15 cellular contexts compared by ENCODE assay signal in the genomic region with DNA sequence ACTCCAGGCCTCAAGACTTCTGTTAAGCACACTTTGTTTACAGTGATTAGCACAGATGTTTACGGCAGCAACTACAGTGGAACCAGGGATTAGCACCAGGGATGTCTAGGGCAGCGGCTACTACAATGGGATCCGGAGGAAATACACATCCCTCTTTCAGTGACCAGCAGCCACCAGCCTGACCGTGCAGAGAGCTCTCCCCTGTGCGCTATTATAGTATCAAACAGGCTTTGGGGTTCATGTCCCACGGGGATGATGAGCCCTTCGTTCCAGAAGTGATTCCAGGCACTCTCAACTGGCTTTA. TPM values are rescaled to one million over a fixed set of nuclear protein-coding genes. Genes with fewer than 3 reads are reported as not detected.
DNase-seq lines count a peak whose midpoint lies in the region; ATAC-seq and TF ChIP-seq lines count a peak whose summit lies in the region.
"Had no signal": no experiment of that assay in that cellular context is flagged by ENCODE, and none has a peak within 500 bp of the region (broad histone marks: within the 10 kb centered on the region; RNA-seq: fewer than 3 reads in every experiment).

No MANE protein-coding gene starts in this region.

- no peaks in the 10 kb centered on the region for H3K79me2 ChIP-seq in fibroblast of lung (ENCODE audit: control insufficient read depth, insufficient read depth, low read length)

- peaks cover 10% of the 10 kb centered on the region for H3K36me3 Mint-ChIP-seq in MCF 10A (ENCODE audit: insufficient read depth, unreplicated experiment)

- 43 to 46% (median 45%) methylated on average over 7 of the region's 7 CpGs for WGBS in psoas muscle, 3 donors

- no peak for TF ChIP-seq CTCF in MCF 10A (IDR thresholded peaks at IDR 0.05; ENCODE audit: unreplicated experiment)
- TF ChIP-seq CTCF in breast epithelium (IDR thresholded peaks at IDR 0.05) = no peak
- TF ChIP-seq CTCF in fibroblast of lung (conservative IDR thresholded peaks at IDR 0.05 in 1 of 2, IDR thresholded peaks at IDR 0.05 in 1 of 2; ENCODE audit: low read depth in 1 of 2, low read length in 2 of 2) = no peak
- no peak for TF ChIP-seq CTCF in uterus (IDR thresholded peaks at IDR 0.05)
- no peak for TF ChIP-seq CTCF in psoas muscle (IDR thresholded peaks at IDR 0.05)

- TF ChIP-seq POLR2A in breast epithelium (IDR thresholded peaks at IDR 0.05) = no peak
- no peak for TF ChIP-seq POLR2A in uterus (IDR thresholded peaks at IDR 0.05)

- peaks cover 34% of the 10 kb centered on the region for H3K4me1 Mint-ChIP-seq in MCF 10A (ENCODE audit: insufficient read depth, unreplicated experiment)

- no peak overlapping the region for H2AFZ ChIP-seq in fibroblast of lung (ENCODE audit: low read length)

- peak overlapping the region; percentile 2 for H3K4me2 ChIP-seq in fibroblast of lung (ENCODE audit: extremely low read depth, insufficient read depth, low read length)

- no peaks in the 10 kb centered on the region for H3K27me3 Mint-ChIP-seq in MCF 10A (ENCODE audit: insufficient read depth, unreplicated experiment)

- H3K4me3 Mint-ChIP-seq in MCF 10A (ENCODE audit: unreplicated experiment) = no peak overlapping the region

- H3K27ac Mint-ChIP-seq in MCF 10A (ENCODE audit: low read depth, unreplicated experiment) = peak overlapping the region; percentile 3

- DNase-seq in MCF 10A (ENCODE audit: unreplicated experiment) (no peak), breast epithelium (ENCODE audit: low spot score in 2 of 2) (no peak), fibroblast of lung (ENCODE audit: low read depth in 2 of 2) (no peak), uterus (no peak), psoas muscle (no peak), HuH-7.5 (ENCODE audit: low spot score) (no peak), HK-2 (ENCODE audit: unreplicated experiment) (no peak)
- DNase-seq: amniotic stem cell; effector memory CD4-positive, alpha-beta T cell; NCI-H1092; NCI-H446 treated with DMSO at 0.1 percent for 48 hours; SHP77; small intestine had no signal

- H3K9me3 Mint-ChIP-seq in MCF 10A (ENCODE audit: unreplicated experiment) = no peaks in the 10 kb centered on the region

- H3K4me1 ChIP-seq in breast epithelium = no peaks in the 10 kb centered on the region
- H3K4me1 ChIP-seq in fibroblast of lung (ENCODE audit: control insufficient read depth, extremely low read depth, insufficient read depth, low read length) = peaks cover 10% of the 10 kb centered on the region
- H3K4me1 ChIP-seq in muscle layer of colon (ENCODE audit: insufficient read depth, low read length) = peaks cover 10% of the 10 kb centered on the region
- peaks cover 0 to 10% of the 10 kb centered on the region in 2 donors for H3K4me1 ChIP-seq in uterus
- H3K4me1 ChIP-seq in psoas muscle = no peaks in the 10 kb centered on the region

- intact Hi-C loops in MCF 10A (cut with micrococcal nuclease) = no loop called here
- intact Hi-C loops in breast epithelium (cut with DNase I; ENCODE audit: low total_unique reads) = no loop called here
- intact Hi-C loops in uterus (cut with DNase I; ENCODE audit: low total_unique reads) = no loop called here
- intact Hi-C loops in psoas muscle (cut with DNase I) = no loop called here

- H3K27ac ChIP-seq in breast epithelium (peak overlapping the region in 1 of 2 donors; percentile 75), fibroblast of lung (ENCODE audit: insufficient read depth, low read length) (peak overlapping the region; percentile 4), muscle layer of colon (ENCODE audit: low read depth, low read length) (peak overlapping the region; percentile 7), uterus (peak overlapping the region; percentile 62 to 82), psoas muscle (no peak overlapping the region)

- H3K4me3 ChIP-seq in breast epithelium (no peak overlapping the region), fibroblast of lung (replicated peaks in 1 of 4; ENCODE audit: control extremely low read depth in 1 of 4, insufficient read depth in 1 of 4, low read depth in 3 of 4, low read length in 4 of 4) (no peak overlapping the region), muscle layer of colon (ENCODE audit: low read depth in 1 of 2, low read length in 2 of 2) (no peak overlapping the region), uterus (no peak overlapping the region), psoas muscle (no peak overlapping the region)
- H3K4me3 ChIP-seq: upper lobe of left lung had no signal

- ATAC-seq in psoas muscle = no peak

- CTCF ChIA-PET in MCF 10A (lab: Yijun Ruan, JAX) = interaction anchor here (0.9 to 11.3 kb wide), 11 partner anchors 12 to 275 kb away, joined by 3 to 167 read pairs (median 4); a partner anchor contains a TSS

- H3K36me3 ChIP-seq in breast epithelium (no peaks in the 10 kb centered on the region), fibroblast of lung (ENCODE audit: control insufficient read depth, insufficient read depth, low read length) (peaks cover 2% of the 10 kb centered on the region), muscle layer of colon (ENCODE audit: insufficient read depth, low read length) (peaks cover 18% of the 10 kb centered on the region), uterus (no peaks in the 10 kb centered on the region), psoas muscle (ENCODE audit: insufficient read depth in 1 of 2, low read depth in 1 of 2) (peaks cover 0 to 4% of the 10 kb centered on the region in 2 donors)

- no TSS peak for BruUV-seq in MCF 10A (replicated peaks; lab: Mats Ljungman, UMichigan)

- H3K27me3 ChIP-seq in breast epithelium (no peaks in the 10 kb centered on the region), fibroblast of lung (ENCODE audit: control insufficient read depth, insufficient read depth, low read length) (no peaks in the 10 kb centered on the region), muscle layer of colon (ENCODE audit: control insufficient read depth in 1 of 2, insufficient read depth in 2 of 2, low read length in 2 of 2) (no peaks in the 10 kb centered on the region), uterus (no peaks in the 10 kb centered on the region), psoas muscle (ENCODE audit: insufficient read depth in 3 of 3, low read length in 2 of 3) (peaks cover 0 to under 1% (median 0%) of the 10 kb centered on the region in 3 donors)
- H3K27me3 ChIP-seq: upper lobe of left lung had no signal

- POLR2A ChIA-PET in MCF 10A (lab: Yijun Ruan, JAX) = interaction anchor here (0.6 to 2.2 kb wide), 10 partner anchors 9 to 773 kb away, joined by 3 to 15 read pairs (median 4); a partner anchor contains a TSS

- H4K20me1 ChIP-seq in fibroblast of lung (ENCODE audit: control insufficient read depth, extremely low read depth, insufficient read depth, low read length) = no peaks in the 10 kb centered on the region

- H3K9ac ChIP-seq in fibroblast of lung (ENCODE audit: insufficient read depth, low read length) = no peak overlapping the region
- no peak overlapping the region for H3K9ac ChIP-seq in muscle layer of colon (ENCODE audit: low read length)

- H3K9me3 ChIP-seq in breast epithelium (no peaks in the 10 kb centered on the region), fibroblast of lung (ENCODE audit: control insufficient read depth, insufficient read depth, low read depth, low read length) (no peaks in the 10 kb centered on the region), muscle layer of colon (ENCODE audit: low read length) (no peaks in the 10 kb centered on the region), uterus (no peaks in the 10 kb centered on the region), psoas muscle (no peaks in the 10 kb centered on the region)
- H3K9me3 ChIP-seq: upper lobe of left lung had no signal

RNA-seq across cellular contexts. Expression of a gene that starts 21.5 kb away (rescaled TPM):
- total RNA-seq in MCF 10A (2022) = 8.2 and 15.7 TPM in 2 replicates
- total RNA-seq in breast epithelium = 10 to 100 TPM; 27.2 to 60.0 (median 52.5) TPM
- 19.3 and 26.7 TPM in 2 replicates for total RNA-seq in fibroblast of lung
- polyA plus RNA-seq in fibroblast of lung = 6.1 and 24.7 TPM in 2 replicates
- 4.5 and 19.0 TPM in 2 replicates for polyA plus RNA-seq in fibroblast of lung (2012)
- 10.3 and 33.5 TPM in 2 replicates for polyA minus RNA-seq in fibroblast of lung (ENCODE audit: low replicate concordance)
- 100 to 1,000 TPM in 1 of 4 donors, 10 to 100 TPM in 3; 18.2 to 118 (median 47.8) TPM for total RNA-seq in uterus
- total RNA-seq in psoas muscle = 1 to 10 TPM; 4.4 to 7.2 (median 6.5) TPM
- polyA plus RNA-seq in psoas muscle = 1 to 10 TPM; 2.0 to 2.4 (median 2.4) TPM

RNA-seq across cellular contexts. Expression of a gene that starts 39.7 kb away (rescaled TPM):
- 64.0 and 70.8 TPM in 2 replicates for total RNA-seq in MCF 10A (2022)
- 10 to 100 TPM; 31.2 to 37.9 (median 34.7) TPM for total RNA-seq in breast epithelium
- 24.7 and 27.6 TPM in 2 replicates for total RNA-seq in fibroblast of lung
- polyA plus RNA-seq in fibroblast of lung = 36.8 and 43.1 TPM in 2 replicates
- polyA plus RNA-seq in fibroblast of lung (2012) = 17.3 and 20.8 TPM in 2 replicates
- polyA minus RNA-seq in fibroblast of lung (ENCODE audit: low replicate concordance) = 11.3 and 25.7 TPM in 2 replicates
- 10 to 100 TPM in 3 of 4 donors, 1 to 10 TPM in 1; 9.2 to 45.1 (median 33.3) TPM for total RNA-seq in uterus
- 10 to 100 TPM; 32.1 to 35.9 (median 34.6) TPM for total RNA-seq in psoas muscle
- polyA plus RNA-seq in psoas muscle = 10 to 100 TPM; 16.1 to 40.1 (median 17.1) TPM
